30 cellular contexts compared by ENCODE assay signal in genomic region chr17:6488008-6488539, GRCh38. TPM values are rescaled to one million over a fixed set of nuclear protein-coding genes. Genes with fewer than 3 reads are reported as not detected.
"Had no signal": no experiment of that assay in that cellular context is flagged by ENCODE, and none has a peak within 500 bp of the region (broad histone marks: within the 10 kb centered on the region; RNA-seq: fewer than 3 reads in every experiment).

No MANE protein-coding gene starts in this region.

- H3K4me1 Mint-ChIP-seq: activated naive CD8-positive, alpha-beta T cell treated with anti-CD3 and anti-CD28 coated beads for 36 hours; immature natural killer cell; mesothelial cell of epicardium; stimulated activated effector memory CD8-positive, alpha-beta T cell treated with anti-CD3 and anti-CD28 coated beads, Interleukin-12 subunit alpha, Interleukin-12 subunit beta, amount 100 ng/mL, for 72 hours; stimulated activated naive CD8-positive, alpha-beta T cell treated with anti-CD3 and anti-CD28 coated beads, Interleukin-15, amount 100 ng/mL, for 72 hours had no signal

- DNase-seq: activated CD4-positive, alpha-beta memory T cell treated with anti-CD3 and anti-CD28 coated beads for 36 hours; activated CD4-positive, alpha-beta T cell treated with anti-CD3 and anti-CD28 coated beads for 48 hours; activated CD4-positive, CD25-positive, alpha-beta regulatory T cell; activated naive CD4-positive, alpha-beta T cell treated with Interleukin-2 at 50 U/mL for 16 hours; activated naive CD8-positive, alpha-beta T cell treated with anti-CD3 and anti-CD28 coated beads for 36 hours; activated T-cell treated with anti-CD3 and anti-CD28 coated beads, Interleukin-2, amount 50 U/mL, for 48 hours; colonic mucosa; effector memory CD8-positive, alpha-beta T cell; immature natural killer cell; kidney glomerular epithelial cell; left ventricle myocardium inferior; stimulated activated CD4-positive, alpha-beta T cell treated with anti-CD3 and anti-CD28 coated beads, Interleukin-1b, Interleukin-23, amount 100 ng/mL, for 48 hours; stimulated activated naive CD8-positive, alpha-beta T cell treated with anti-CD3 and anti-CD28 coated beads, Interleukin-15, amount 100 ng/mL, for 72 hours; T1000 had no signal

- H3K27me3 Mint-ChIP-seq: activated naive CD8-positive, alpha-beta T cell treated with anti-CD3 and anti-CD28 coated beads for 36 hours had no signal

- H3K27ac Mint-ChIP-seq: activated CD4-positive, alpha-beta memory T cell treated with anti-CD3 and anti-CD28 coated beads for 36 hours; activated naive CD8-positive, alpha-beta T cell treated with anti-CD3 and anti-CD28 coated beads for 36 hours; effector memory CD8-positive, alpha-beta T cell; mesothelial cell of epicardium; stimulated activated effector memory CD8-positive, alpha-beta T cell treated with anti-CD3 and anti-CD28 coated beads, Interleukin-12 subunit alpha, Interleukin-12 subunit beta, amount 100 ng/mL, for 72 hours had no signal

- H3K27ac ChIP-seq: breast epithelium, colonic mucosa, hepatocyte, left ventricle myocardium inferior, neutrophil, ovary, psoas muscle, tibial nerve, vagina had no signal

- H3K4me3 ChIP-seq: breast epithelium, colonic mucosa, dorsolateral prefrontal cortex, hepatocyte, left ventricle myocardium inferior, ovary, psoas muscle, tibial nerve, vagina had no signal

- H3K36me3 Mint-ChIP-seq: activated CD4-positive, alpha-beta memory T cell treated with anti-CD3 and anti-CD28 coated beads for 36 hours; activated naive CD8-positive, alpha-beta T cell treated with anti-CD3 and anti-CD28 coated beads for 36 hours; immature natural killer cell; mesothelial cell of epicardium; naive thymus-derived CD8-positive, alpha-beta T cell; stimulated activated effector memory CD8-positive, alpha-beta T cell treated with anti-CD3 and anti-CD28 coated beads, Interleukin-12 subunit alpha, Interleukin-12 subunit beta, amount 100 ng/mL, for 72 hours had no signal

- H3K9me3 Mint-ChIP-seq: activated CD4-positive, alpha-beta memory T cell treated with anti-CD3 and anti-CD28 coated beads for 36 hours; activated naive CD8-positive, alpha-beta T cell treated with anti-CD3 and anti-CD28 coated beads for 36 hours; effector memory CD8-positive, alpha-beta T cell; immature natural killer cell; mesothelial cell of epicardium; naive thymus-derived CD8-positive, alpha-beta T cell; stimulated activated effector memory CD8-positive, alpha-beta T cell treated with anti-CD3 and anti-CD28 coated beads, Interleukin-12 subunit alpha, Interleukin-12 subunit beta, amount 100 ng/mL, for 72 hours; stimulated activated naive CD8-positive, alpha-beta T cell treated with anti-CD3 and anti-CD28 coated beads, Interleukin-15, amount 100 ng/mL, for 72 hours had no signal

- H3K4me1 ChIP-seq: breast epithelium, colonic mucosa, left ventricle myocardium inferior, psoas muscle had no signal

- H3K79me2 ChIP-seq: hepatocyte had no signal

- H3K27me3 ChIP-seq: breast epithelium, colonic mucosa, dorsolateral prefrontal cortex, hepatocyte, neutrophil, ovary, tibial nerve, vagina had no signal

- H2AFZ ChIP-seq: hepatocyte had no signal

- H3K9me3 ChIP-seq: breast epithelium, colonic mucosa, left ventricle myocardium inferior, neutrophil, ovary, psoas muscle, tibial nerve, vagina had no signal

- H3K36me3 ChIP-seq: breast epithelium, colonic mucosa, left ventricle myocardium inferior, neutrophil, ovary, vagina had no signal

- H3K4me3 Mint-ChIP-seq: activated CD4-positive, alpha-beta memory T cell treated with anti-CD3 and anti-CD28 coated beads for 36 hours; activated naive CD8-positive, alpha-beta T cell treated with anti-CD3 and anti-CD28 coated beads for 36 hours; effector memory CD8-positive, alpha-beta T cell; immature natural killer cell; mesothelial cell of epicardium; naive thymus-derived CD8-positive, alpha-beta T cell; stimulated activated effector memory CD8-positive, alpha-beta T cell treated with anti-CD3 and anti-CD28 coated beads, Interleukin-12 subunit alpha, Interleukin-12 subunit beta, amount 100 ng/mL, for 72 hours; stimulated activated naive CD8-positive, alpha-beta T cell treated with anti-CD3 and anti-CD28 coated beads, Interleukin-15, amount 100 ng/mL, for 72 hours had no signal

- ATAC-seq: effector memory CD8-positive, alpha-beta T cell; naive thymus-derived CD8-positive, alpha-beta T cell; psoas muscle; stimulated activated effector memory CD8-positive, alpha-beta T cell treated with anti-CD3 and anti-CD28 coated beads, Interleukin-12 subunit alpha, Interleukin-12 subunit beta, amount 100 ng/mL, for 72 hours; stimulated activated naive CD8-positive, alpha-beta T cell treated with anti-CD3 and anti-CD28 coated beads, Interleukin-15, amount 100 ng/mL, for 72 hours had no signal

- H3K4me2 ChIP-seq: hepatocyte had no signal

RNA-seq across cellular contexts. Expression of gene PIMREG, which starts 43.8 kb away (rescaled TPM):
- total RNA-seq: naive thymus-derived CD8-positive, alpha-beta T cell had no signal

RNA-seq across cellular contexts. Expression of gene AIPL1, which starts 53.2 kb away (rescaled TPM):
- total RNA-seq: activated CD4-positive, alpha-beta memory T cell treated with anti-CD3 and anti-CD28 coated beads for 36 hours; activated naive CD8-positive, alpha-beta T cell treated with anti-CD3 and anti-CD28 coated beads for 36 hours; breast epithelium; colonic mucosa; endothelial cell of umbilical vein; esophagus mucosa; frontal cortex; hepatocyte; left ventricle myocardium inferior; lung microvascular endothelial cell; mesothelial cell of epicardium; naive thymus-derived CD8-positive, alpha-beta T cell; ovary; psoas muscle; right cardiac atrium; tibial nerve; vagina had no signal
